14 cellular contexts compared by ENCODE assay signal in the genomic region with DNA sequence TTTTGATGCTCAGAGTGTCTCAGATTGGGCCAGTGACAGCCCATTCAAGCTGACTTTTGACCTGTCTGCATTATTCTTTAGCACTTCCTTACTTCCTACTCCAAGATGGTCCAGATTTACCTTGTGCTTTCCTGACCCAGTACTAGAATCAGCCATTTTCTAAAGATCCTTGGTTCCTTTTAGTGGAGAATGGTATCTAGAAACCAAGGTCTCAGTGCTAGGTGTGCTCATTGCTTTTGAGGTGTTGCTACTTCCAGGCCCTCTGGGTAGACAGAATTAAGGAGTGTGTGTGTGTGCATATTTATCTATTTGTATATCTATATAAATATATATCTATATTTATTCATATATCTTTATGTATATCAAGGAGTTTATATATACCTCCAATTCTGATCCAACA.
A peak's percentile ranks its signal among the peaks of the same experiment; 100 is the strongest.
DNase-seq lines count a peak whose midpoint lies in the region; ATAC-seq and TF ChIP-seq lines count a peak whose summit lies in the region.
"Had no signal": no experiment of that assay in that cellular context is flagged by ENCODE, and none has a peak within 500 bp of the region (broad histone marks: within the 10 kb centered on the region; RNA-seq: fewer than 3 reads in every experiment).

No MANE protein-coding gene starts in this region.

- ATAC-seq in activated T-cell treated with anti-CD3 and anti-CD28 coated beads, Interleukin-2, amount 50 U/mL, for 72 hours (replicated peaks in 1 of 2), result no peak
- no peak for ATAC-seq in stimulated activated memory B cell treated with anti-CD40 and anti-IgM and Interleukin-4, amounts not matched to agents 10 μg/mL and 1 μg/mL and 100 μg/mL, for 72 hours

- H3K4me3 ChIP-seq in PC-9, result 0 out of 2 replicates have a peak overlapping the region, but pooled peaks have one; percentile 85

- TF ChIP-seq CTCF in PC-9 (conservative IDR thresholded peaks at IDR 0.05), result no peak

- H3K9me2 ChIP-seq in PC-9 (ENCODE audit: insufficient read depth), result no peaks in the 10 kb centered on the region

- no peaks in the 10 kb centered on the region for H3K79me2 ChIP-seq in PC-9 (ENCODE audit: low read depth)

- H2AFZ ChIP-seq in PC-9, result no peak overlapping the region

- no peaks in the 10 kb centered on the region for H3K36me3 ChIP-seq in PC-9 (ENCODE audit: low read depth)

- intact Hi-C loops in PC-9 (cut with micrococcal nuclease; ENCODE audit: unreplicated experiment), result loop anchor here (2.0 to 5.0 kb wide), 5 partner anchors 50 to 375 kb away; a partner anchor contains a TSS

- no peak overlapping the region; the same call in 1 of the 2 replicates for H3K4me2 ChIP-seq in PC-9

- H3F3A ChIP-seq in PC-9 (ENCODE audit: insufficient read depth, low read depth), result peaks cover 5% of the 10 kb centered on the region; the same call in 1 of the 2 replicates

- BruUV-seq in PC-9 (replicated peaks; lab: Mats Ljungman, UMichigan), result no TSS peak

- POLR2A ChIA-PET in PC-9 (lab: Charles Lee; ENCODE audit: unreplicated experiment), result interaction anchor here (0.7 kb wide), 1 partner anchor 76 kb away, joined by 3 read pairs; no protein-coding TSS in a partner anchor

- H3K36me3 Mint-ChIP-seq in activated T-cell treated with anti-CD3 and anti-CD28 coated beads, Interleukin-2, amount 50 U/mL, for 72 hours (ENCODE audit: insufficient read depth in 2 of 2), result peaks cover 4 to 6% of the 10 kb centered on the region in 2 donors
- peaks cover 0 to 4% (median 0%) of the 10 kb centered on the region in 3 donors for H3K36me3 Mint-ChIP-seq in immature natural killer cell
- no peaks in the 10 kb centered on the region for H3K36me3 Mint-ChIP-seq in stimulated activated memory B cell treated with anti-CD40 and anti-IgM and Interleukin-4, amounts not matched to agents 10 μg/mL and 1 μg/mL and 100 μg/mL, for 72 hours

- H3K9me3 Mint-ChIP-seq in activated T-cell treated with anti-CD3 and anti-CD28 coated beads, Interleukin-2, amount 50 U/mL, for 72 hours, result no peaks in the 10 kb centered on the region
- H3K9me3 Mint-ChIP-seq in immature natural killer cell, result peaks cover 0 to 5% (median 2%) of the 10 kb centered on the region in 6 donors
- no peaks in the 10 kb centered on the region for H3K9me3 Mint-ChIP-seq in stimulated activated memory B cell treated with anti-CD40 and anti-IgM and Interleukin-4, amounts not matched to agents 10 μg/mL and 1 μg/mL and 100 μg/mL, for 72 hours

- CTCF ChIA-PET in PC-9 (lab: Charles Lee), result interaction anchor here (0.7 kb wide), 1 partner anchor 204 kb away, joined by 3 read pairs; no protein-coding TSS in a partner anchor

- peaks cover 15% of the 10 kb centered on the region; the same call in 1 of the 2 replicates for H3K4me1 ChIP-seq in PC-9 (replicated peaks; ENCODE audit: insufficient read depth)

- H3K9me3 ChIP-seq in PC-9 (ENCODE audit: insufficient read depth, low read depth), result no peaks in the 10 kb centered on the region; the same call in 1 of the 2 replicates

- H3K27me3 Mint-ChIP-seq in activated T-cell treated with anti-CD3 and anti-CD28 coated beads, Interleukin-2, amount 50 U/mL, for 72 hours (ENCODE audit: low read depth), result no peaks in the 10 kb centered on the region
- peaks cover 22 to 25% (median 22%) of the 10 kb centered on the region in 3 donors for H3K27me3 Mint-ChIP-seq in immature natural killer cell (ENCODE audit: low read depth in 3 of 3)
- H3K27me3 Mint-ChIP-seq in stimulated activated memory B cell treated with anti-CD40 and anti-IgM and Interleukin-4, amounts not matched to agents 10 μg/mL and 1 μg/mL and 100 μg/mL, for 72 hours, result no peaks in the 10 kb centered on the region

- H3K4me1 Mint-ChIP-seq in activated T-cell treated with anti-CD3 and anti-CD28 coated beads, Interleukin-2, amount 50 U/mL, for 72 hours (ENCODE audit: low read depth), result peaks cover 41% of the 10 kb centered on the region
- peaks cover 43 to 47% of the 10 kb centered on the region in 2 donors for H3K4me1 Mint-ChIP-seq in immature natural killer cell
- peaks cover 36% of the 10 kb centered on the region for H3K4me1 Mint-ChIP-seq in stimulated activated memory B cell treated with anti-CD40 and anti-IgM and Interleukin-4, amounts not matched to agents 10 μg/mL and 1 μg/mL and 100 μg/mL, for 72 hours

- no peak for DNase-seq in activated T-cell treated with anti-CD3 and anti-CD28 coated beads, Interleukin-2, amount 50 U/mL, for 72 hours
- DNase-seq in activated T-cell treated with anti-CD3 and anti-CD28 coated beads for 4 hours (no peak), PC-9 (no peak), immature natural killer cell (no peak), CD1c-positive myeloid dendritic cell (ENCODE audit: extremely low spot score) (no peak), NCI-H1105 (lab: John Stamatoyannopoulos, UW) (no peak)
- DNase-seq in stimulated activated CD4-positive, alpha-beta T cell treated with anti-CD3 and anti-CD28 coated beads, Interleukin-4, amount 100 ng/mL, for 1 hour, result no peak
- DNase-seq: activated CD4-positive, alpha-beta T cell treated with anti-CD3 and anti-CD28 coated beads for 48 hours; activated T-cell treated with anti-CD3 and anti-CD28 coated beads, Interleukin-2, amount 50 U/mL, for 1 hour; amniotic stem cell; kidney glomerular epithelial cell; NCI-H748 treated with DMSO at 0.1 percent for 48 hours; T-helper 9 cell had no signal

- no peaks in the 10 kb centered on the region for H4K20me1 ChIP-seq in PC-9 (ENCODE audit: insufficient read depth)

- no peaks in the 10 kb centered on the region for H3K27me3 ChIP-seq in PC-9 (ENCODE audit: insufficient read depth, low read depth)

- H3K27ac ChIP-seq in PC-9, result no peak overlapping the region

- H3K27ac Mint-ChIP-seq in activated T-cell treated with anti-CD3 and anti-CD28 coated beads, Interleukin-2, amount 50 U/mL, for 72 hours, result peak overlapping the region; percentile 100
- peak overlapping the region in 4 of 6 donors; percentile 8 to 98 (median 50) for H3K27ac Mint-ChIP-seq in immature natural killer cell
- peak overlapping the region; percentile 14 for H3K27ac Mint-ChIP-seq in stimulated activated memory B cell treated with anti-CD40 and anti-IgM and Interleukin-4, amounts not matched to agents 10 μg/mL and 1 μg/mL and 100 μg/mL, for 72 hours

- H3K4me3 Mint-ChIP-seq in activated T-cell treated with anti-CD3 and anti-CD28 coated beads, Interleukin-2, amount 50 U/mL, for 72 hours, result peak overlapping the region in 1 of 2 donors; percentile 94
- peak overlapping the region in 4 of 5 donors; percentile 19 to 98 (median 91) for H3K4me3 Mint-ChIP-seq in immature natural killer cell
- no peak overlapping the region for H3K4me3 Mint-ChIP-seq in stimulated activated memory B cell treated with anti-CD40 and anti-IgM and Interleukin-4, amounts not matched to agents 10 μg/mL and 1 μg/mL and 100 μg/mL, for 72 hours

Comparison
In these comparisons a context has a peak if more than half of its experiments do, and no peak if none do; other contexts are left out.
1. H3K27ac Mint-ChIP-seq: peak in every context shown above with its lines; median percentile 100 in activated T-cell treated with anti-CD3 and anti-CD28 coated beads, Interleukin-2, amount 50 U/mL, for 72 hours; 50 in immature natural killer cell; 14 in stimulated activated memory B cell treated with anti-CD40 and anti-IgM and Interleukin-4, amounts not matched to agents 10 μg/mL and 1 μg/mL and 100 μg/mL, for 72 hours.